8 cellular contexts compared by ENCODE assay signal in the genomic region with DNA sequence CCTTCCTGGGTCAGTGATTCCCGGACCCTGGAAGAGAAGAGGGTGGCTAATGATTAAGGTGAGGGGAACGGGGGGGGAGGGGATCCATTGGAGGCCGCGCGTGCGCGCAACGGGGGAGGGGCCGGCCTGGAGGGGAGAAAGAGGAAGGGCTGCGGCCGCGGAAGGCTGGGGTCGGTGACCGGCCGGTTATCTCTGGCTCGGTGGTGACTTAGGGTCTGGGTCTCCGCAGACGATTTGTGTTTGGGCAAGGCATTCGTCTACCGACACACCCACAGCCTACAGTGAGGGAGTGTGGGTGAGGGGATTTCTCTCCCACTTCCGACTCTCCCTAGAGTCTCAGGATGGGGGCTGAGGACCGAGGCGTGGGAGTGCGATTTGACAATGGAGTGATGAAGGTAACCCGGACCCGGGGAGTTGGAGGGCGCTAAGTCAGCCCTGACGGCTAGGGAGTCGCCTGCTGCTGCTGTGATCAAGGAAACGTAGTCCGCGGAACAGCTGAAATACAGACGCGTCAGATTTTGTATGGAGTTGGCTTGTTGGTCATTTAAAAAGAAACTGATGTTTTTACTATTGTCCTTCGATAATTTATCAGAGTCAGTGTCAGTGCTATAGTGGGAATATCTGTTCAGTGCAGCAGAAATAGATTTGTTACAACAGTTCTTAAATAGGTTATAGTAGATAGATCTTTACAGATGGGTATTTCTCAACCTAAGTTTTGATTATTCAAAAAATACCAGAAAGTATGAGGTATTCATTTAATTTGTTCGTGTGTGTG. TPM values are rescaled to one million over a fixed set of nuclear protein-coding genes. Genes with fewer than 3 reads are reported as not detected.
DNase-seq lines count a peak whose midpoint lies in the region; ATAC-seq lines count a peak whose summit lies in the region.

No MANE protein-coding gene starts in this region.

- peaks cover 34% of the 10 kb centered on the region for H3K4me1 Mint-ChIP-seq in T-helper 17 cell

- H3K27ac Mint-ChIP-seq in T-helper 17 cell, result peak overlapping the region; percentile 96

- peaks cover 21% of the 10 kb centered on the region for H3K4me1 ChIP-seq in Karpas-422 (ENCODE audit: low read length)

- H4K20me1 ChIP-seq in Karpas-422 (ENCODE audit: insufficient read depth, low read depth, low read length), result peaks cover 23% of the 10 kb centered on the region

- peaks cover 12% of the 10 kb centered on the region; the same call in 1 of the 2 replicates for H3K36me3 ChIP-seq in Karpas-422 (ENCODE audit: insufficient read depth, low read length)

- no peaks in the 10 kb centered on the region for H3K27me3 Mint-ChIP-seq in T-helper 17 cell

- H3K27me3 ChIP-seq in Karpas-422 (ENCODE audit: low read length), result no peaks in the 10 kb centered on the region

- peak; percentile 35 for ATAC-seq in GM21786 (IDR thresholded peaks at IDR 0.05; ENCODE audit: unreplicated experiment)
- ATAC-seq in T-helper 17 cell, result peak; percentile 47
- ATAC-seq in sciatic nerve, result peak; percentile 90

- H3K4me3 Mint-ChIP-seq in T-helper 17 cell, result peak overlapping the region; percentile 99

- peaks cover 56% of the 10 kb centered on the region for H3K79me2 ChIP-seq in Karpas-422 (ENCODE audit: low read length)

- peak; percentile 8 for DNase-seq in GM04503 (ENCODE audit: low read depth)
- peak; percentile 88 for DNase-seq in Karpas-422
- DNase-seq in T-helper 17 cell, result peak; percentile 13 to 53 (median 44)
- peak; percentile 79 for DNase-seq in astrocyte of the hippocampus (ENCODE audit: low read depth, low spot score)
- DNase-seq in hypothalamus (lab: John Stamatoyannopoulos, UW), result peak in 49 of 51 donors; percentile 18 to 92 (median 64)
- DNase-seq in sciatic nerve (ENCODE audit: low spot score), result peak; percentile 87
- no peak for DNase-seq in NCI-H446 treated with DMSO at 0.1 percent for 48 hours (lab: John Stamatoyannopoulos, UW)

- H3K9me3 ChIP-seq in Karpas-422 (ENCODE audit: low read length) (no peaks in the 10 kb centered on the region), T-helper 17 cell (ENCODE audit: control insufficient read depth, low read length, poor library complexity, severe bottlenecking) (no peaks in the 10 kb centered on the region)

- H3K4me3 ChIP-seq in Karpas-422 (ENCODE audit: low read length), result peak overlapping the region; percentile 89

- H3K27ac ChIP-seq in Karpas-422 (ENCODE audit: low read length), result peak overlapping the region; percentile 48

- no peaks in the 10 kb centered on the region for H3K9me2 ChIP-seq in Karpas-422 (replicated peaks; ENCODE audit: insufficient read depth, low read length)

- H3K36me3 Mint-ChIP-seq in T-helper 17 cell (ENCODE audit: low read depth), result peaks cover 2% of the 10 kb centered on the region

- H3K9ac ChIP-seq in Karpas-422 (ENCODE audit: low read length), result peak overlapping the region; percentile 87

- peak overlapping the region; percentile 96 for H3K4me2 ChIP-seq in Karpas-422 (ENCODE audit: low read depth, low read length, poor library complexity, severe bottlenecking)

- H2AFZ ChIP-seq in Karpas-422 (ENCODE audit: low read length), result peak overlapping the region; percentile 93

- intact Hi-C loops in sciatic nerve (cut with DNase I), result no loop called here

RNA-seq across cellular contexts. Expression of a gene that starts 0.7 kb away (rescaled TPM):
- total RNA-seq in Karpas-422 (2014; rRNA removed; shearing (Covaris generic); ENCODE audit: low replicate concordance), result 26.8 and 61.0 TPM in 2 replicates
- total RNA-seq in T-helper 17 cell (10 to 100 TPM; 41.3 to 41.8 TPM), sciatic nerve (43.6 TPM)

RNA-seq across cellular contexts. Expression of a gene that starts 54.7 kb away (rescaled TPM):
- total RNA-seq in Karpas-422 (2014; rRNA removed; shearing (Covaris generic); ENCODE audit: low replicate concordance), result 119 and 153 TPM in 2 replicates
- total RNA-seq in T-helper 17 cell, result 100 to 1,000 TPM; 174 to 209 TPM
- total RNA-seq in sciatic nerve, result 120 TPM

Comparison
In these comparisons a context has a peak if more than half of its experiments do, and no peak if none do; other contexts are left out.
1. ATAC-seq: peak in every context shown above with its lines; median percentile 90 in sciatic nerve; 47 in T-helper 17 cell; 35 in GM21786.